2 cellular contexts compared by ENCODE assay signal in the genomic region with DNA sequence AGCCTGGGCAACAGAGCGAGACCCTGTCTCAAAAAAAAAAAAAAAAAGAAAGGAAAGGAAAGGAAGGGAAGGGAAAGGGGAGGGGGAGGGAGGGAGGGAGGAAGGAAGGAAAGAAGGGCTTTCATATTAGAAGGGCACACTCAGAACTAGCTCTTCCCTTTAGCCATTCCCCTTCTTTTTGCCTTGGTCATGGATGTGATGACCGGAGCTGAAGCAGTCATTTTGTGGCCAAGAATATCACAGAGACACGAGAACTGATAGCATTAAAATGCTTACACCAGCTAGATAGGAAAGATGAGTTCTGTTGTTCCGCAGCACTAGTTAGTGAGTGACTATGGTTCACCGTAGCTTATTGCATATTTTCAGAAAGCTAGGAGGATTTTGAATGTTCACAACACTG.
TF ChIP-seq lines count a peak whose summit lies in the region.

No MANE protein-coding gene starts in this region.

TF ChIP-seq in HepG2, 621 proteins besides CTCF, POLR2A, EP300 and RAD21:
- peak; percentile 52 for TF ChIP-seq PCBP2 (optimal IDR thresholded peaks at IDR 0.05; ENCODE audit: low read depth, low read length, poor library complexity, severe bottlenecking)
- TF ChIP-seq, protein P1, sequence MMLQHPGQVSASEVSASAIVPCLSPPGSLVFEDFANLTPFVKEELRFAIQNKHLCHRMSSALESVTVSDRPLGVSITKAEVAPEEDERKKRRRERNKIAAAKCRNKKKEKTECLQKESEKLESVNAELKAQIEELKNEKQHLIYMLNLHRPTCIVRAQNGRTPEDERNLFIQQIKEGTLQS (CRISPR knock-in tag; IDR thresholded peaks at IDR 0.05) = no peak
TF ChIP-seq in HepG2: peak in this region for 1.

TF ChIP-seq in K562, 482 proteins besides CTCF, POLR2A, EP300 and RAD21:
- TF ChIP-seq BCOR (IDR thresholded peaks at IDR 0.05) (0 out of 2 replicates have a peak, but pooled peaks have one; percentile 12), RBM25 (IDR thresholded peaks at IDR 0.05; ENCODE audit: low read depth, low read length, severe bottlenecking) (peak; percentile 72)
- TF ChIP-seq, protein P2, sequence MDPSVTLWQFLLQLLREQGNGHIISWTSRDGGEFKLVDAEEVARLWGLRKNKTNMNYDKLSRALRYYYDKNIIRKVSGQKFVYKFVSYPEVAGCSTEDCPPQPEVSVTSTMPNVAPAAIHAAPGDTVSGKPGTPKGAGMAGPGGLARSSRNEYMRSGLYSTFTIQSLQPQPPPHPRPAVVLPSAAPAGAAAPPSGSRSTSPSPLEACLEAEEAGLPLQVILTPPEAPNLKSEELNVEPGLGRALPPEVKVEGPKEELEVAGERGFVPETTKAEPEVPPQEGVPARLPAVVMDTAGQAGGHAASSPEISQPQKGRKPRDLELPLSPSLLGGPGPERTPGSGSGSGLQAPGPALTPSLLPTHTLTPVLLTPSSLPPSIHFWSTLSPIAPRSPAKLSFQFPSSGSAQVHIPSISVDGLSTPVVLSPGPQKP (CRISPR knock-in tag; IDR thresholded peaks at IDR 0.05) = no peak
